In the genomic region with DNA sequence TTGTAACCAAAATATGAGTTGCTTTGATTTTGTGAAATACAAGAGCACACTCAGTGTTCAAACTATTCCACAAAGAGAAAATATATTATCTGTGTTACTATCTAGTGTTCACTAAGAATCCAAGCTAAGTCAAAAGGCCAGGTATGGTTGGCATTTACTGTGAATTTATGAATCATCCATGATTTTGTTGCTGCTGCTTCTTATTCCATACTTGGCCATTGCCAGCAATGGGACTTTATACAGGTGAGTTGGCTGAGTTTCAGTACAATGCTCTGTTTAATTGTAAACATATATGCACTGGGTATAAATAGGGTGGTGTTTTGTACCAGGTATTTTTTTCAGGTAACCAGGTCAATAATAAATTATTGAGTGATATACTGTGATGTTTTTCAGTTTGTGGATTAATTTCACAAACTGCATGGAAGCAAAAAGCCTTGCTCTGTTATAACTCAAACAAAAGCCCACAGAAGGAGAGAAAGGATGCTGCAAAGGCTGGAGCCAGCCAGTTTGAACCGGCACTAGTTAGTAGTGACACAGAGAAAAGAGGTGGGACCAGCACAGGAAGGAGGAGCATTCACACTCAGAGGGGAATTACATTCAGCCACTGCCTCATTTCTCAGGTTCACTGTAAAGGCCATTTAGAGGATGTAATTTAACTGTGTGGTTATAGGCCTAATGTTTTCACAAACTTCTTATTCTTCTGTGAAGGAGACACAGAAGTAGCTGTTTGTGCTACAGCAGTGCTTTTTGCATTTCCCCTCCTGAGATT, we compare ENCODE assay signal across 8 cellular contexts.
DNase-seq lines count a peak whose midpoint lies in the region; ATAC-seq and TF ChIP-seq lines count a peak whose summit lies in the region.

No MANE protein-coding gene starts in this region.

- TF ChIP-seq EP300 in suprapubic skin (IDR thresholded peaks at IDR 0.05), result no peak

- peak overlapping the region; percentile 15 for H3K4me3 Mint-ChIP-seq in activated CD8-positive, alpha-beta T cell treated with anti-CD3 and anti-CD28 coated beads for 36 hours

- intact Hi-C loops in activated CD8-positive, alpha-beta T cell treated with anti-CD3 and anti-CD28 coated beads for 36 hours (cut with micrococcal nuclease), result loop anchor here (5.0 kb wide), 1 partner anchor 222 kb away; no protein-coding TSS in a partner anchor

- H3K9me3 ChIP-seq in HEK293 (ENCODE audit: control insufficient read depth, insufficient read depth, low read depth, low read length) (no peaks in the 10 kb centered on the region), iPS DF 6.9 (ENCODE audit: control insufficient read depth, insufficient read depth, low read length) (no peaks in the 10 kb centered on the region), suprapubic skin (no peaks in the 10 kb centered on the region)

- no peak for TF ChIP-seq CTCF in HEK293 (tag by site-specific recombination; IDR thresholded peaks at IDR 0.05)
- no peak for TF ChIP-seq CTCF in activated CD8-positive, alpha-beta T cell treated with anti-CD3 and anti-CD28 coated beads for 36 hours (IDR thresholded peaks at IDR 0.05)
- TF ChIP-seq CTCF in suprapubic skin (IDR thresholded peaks at IDR 0.05), result no peak

- H3K4me1 ChIP-seq in HEK293 (ENCODE audit: control insufficient read depth, insufficient read depth, low read length) (peaks cover 15% of the 10 kb centered on the region), iPS DF 6.9 (ENCODE audit: control insufficient read depth, insufficient read depth, low read length) (peaks cover 1% of the 10 kb centered on the region; the same call in 1 of the 2 replicates), suprapubic skin (peaks cover 14% of the 10 kb centered on the region)

- no peak overlapping the region; the same call in 1 of the 2 replicates for H3K27ac ChIP-seq in HEK293 (ENCODE audit: extremely low read depth, low read depth, low read length)
- H3K27ac ChIP-seq in iPS DF 6.9 (ENCODE audit: low read length), result no peak overlapping the region
- no peak overlapping the region for H3K27ac ChIP-seq in suprapubic skin

- peaks cover 26% of the 10 kb centered on the region for H3K4me1 Mint-ChIP-seq in activated CD8-positive, alpha-beta T cell treated with anti-CD3 and anti-CD28 coated beads for 36 hours (ENCODE audit: low read depth)

- no peaks in the 10 kb centered on the region for H3K27me3 ChIP-seq in iPS DF 6.9 (ENCODE audit: control insufficient read depth, insufficient read depth, low read length)
- H3K27me3 ChIP-seq in suprapubic skin, result no peaks in the 10 kb centered on the region

- DNase-seq in NCI-H82 (lab: John Stamatoyannopoulos, UW), result peak; percentile 51
- DNase-seq in NCI-H82 treated with DMSO at 0.1 percent for 48 hours (lab: John Stamatoyannopoulos, UW; ENCODE audit: unreplicated experiment), result no peak
- DNase-seq in NCI-H1092 treated with DMSO at 0.1 percent for 48 hours (lab: John Stamatoyannopoulos, UW), result peak; percentile 42
- DNase-seq in activated CD8-positive, alpha-beta T cell treated with anti-CD3 and anti-CD28 coated beads for 36 hours, result peak; percentile 87
- DNase-seq in iPS DF 6.9 (ENCODE audit: low read depth, low spot score), result peak; percentile 27
- DNase-seq in stimulated activated CD4-positive, alpha-beta T cell treated with anti-CD3 and anti-CD28 coated beads, Interleukin-4, amount 100 ng/mL, for 4 hours, result peak; percentile 3 to 4
- no peak for DNase-seq in suprapubic skin (ENCODE audit: low spot score in 2 of 2)

- CTCF ChIA-PET in HEK293 (lab: Yijun Ruan, JAX), result interaction anchor here (0.6 to 3.8 kb wide), 3 partner anchors 8 to 447 kb away, joined by 4 to 22 read pairs (median 4); no protein-coding TSS in a partner anchor
- CTCF ChIA-PET in activated CD8-positive, alpha-beta T cell treated with anti-CD3 and anti-CD28 coated beads for 36 hours (lab: Charles Lee), result interaction anchor here (1.8 to 5.1 kb wide), 2 partner anchors 8 to 444 kb away, joined by 5 to 30 read pairs; no protein-coding TSS in a partner anchor

- H3K36me3 Mint-ChIP-seq in activated CD8-positive, alpha-beta T cell treated with anti-CD3 and anti-CD28 coated beads for 36 hours (ENCODE audit: low read depth), result no peaks in the 10 kb centered on the region

- no peaks in the 10 kb centered on the region for H3K9me3 Mint-ChIP-seq in activated CD8-positive, alpha-beta T cell treated with anti-CD3 and anti-CD28 coated beads for 36 hours

- H3K4me3 ChIP-seq in HEK293 (ENCODE audit: low read depth, low read length) (no peak overlapping the region), iPS DF 6.9 (ENCODE audit: low read length) (no peak overlapping the region), suprapubic skin (no peak overlapping the region)

- TF ChIP-seq POLR2A in suprapubic skin (IDR thresholded peaks at IDR 0.05), result no peak

- peak overlapping the region; percentile 78 for H3K27ac Mint-ChIP-seq in activated CD8-positive, alpha-beta T cell treated with anti-CD3 and anti-CD28 coated beads for 36 hours

- no CpG with 5 or more reads among the region's 1 CpG for WGBS in iPS DF 6.9 (ENCODE audit: insufficient coverage, insufficient read length)
- 6% methylated on average over 1 of the region's 1 CpG for WGBS in suprapubic skin

- peak; percentile 100 for ATAC-seq in activated CD8-positive, alpha-beta T cell treated with anti-CD3 and anti-CD28 coated beads for 36 hours

- no peaks in the 10 kb centered on the region for H3K27me3 Mint-ChIP-seq in activated CD8-positive, alpha-beta T cell treated with anti-CD3 and anti-CD28 coated beads for 36 hours

- POLR2A ChIA-PET in HEK293 (lab: Yijun Ruan, JAX), result interaction anchor here (1.0 to 1.4 kb wide), 3 partner anchors 43 to 443 kb away, joined by 3 to 7 read pairs (median 4); a partner anchor contains a TSS
- POLR2A ChIA-PET in activated CD8-positive, alpha-beta T cell treated with anti-CD3 and anti-CD28 coated beads for 36 hours (lab: Charles Lee), result no interaction called here

- H3K36me3 ChIP-seq in HEK293 (ENCODE audit: control insufficient read depth in 2 of 2, insufficient read depth in 1 of 2, low read length in 2 of 2) (no peaks in the 10 kb centered on the region), iPS DF 6.9 (ENCODE audit: control insufficient read depth, insufficient read depth, low read length) (no peaks in the 10 kb centered on the region), suprapubic skin (no peaks in the 10 kb centered on the region)

TF ChIP-seq in HEK293, 187 proteins besides CTCF, POLR2A, EP300 and RAD21 (continues in another document):
- peak; percentile 73 for TF ChIP-seq OSR2 (tag by site-specific recombination; IDR thresholded peaks at IDR 0.05)
- TF ChIP-seq, protein P1, sequence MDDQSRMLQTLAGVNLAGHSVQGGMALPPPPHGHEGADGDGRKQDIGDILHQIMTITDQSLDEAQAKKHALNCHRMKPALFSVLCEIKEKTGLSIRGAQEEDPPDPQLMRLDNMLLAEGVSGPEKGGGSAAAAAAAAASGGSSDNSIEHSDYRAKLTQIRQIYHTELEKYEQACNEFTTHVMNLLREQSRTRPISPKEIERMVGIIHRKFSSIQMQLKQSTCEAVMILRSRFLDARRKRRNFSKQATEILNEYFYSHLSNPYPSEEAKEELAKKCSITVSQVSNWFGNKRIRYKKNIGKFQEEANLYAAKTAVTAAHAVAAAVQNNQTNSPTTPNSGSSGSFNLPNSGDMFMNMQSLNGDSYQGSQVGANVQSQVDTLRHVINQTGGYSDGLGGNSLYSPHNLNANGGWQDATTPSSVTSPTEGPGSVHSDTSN (CRISPR knock-in tag; IDR thresholded peaks at IDR 0.05), result no peak
- peak; percentile 47; the same call in 1 of the 2 replicates for TF ChIP-seq ZNF701 (tag by site-specific recombination; IDR thresholded peaks at IDR 0.05)
- TF ChIP-seq HOXD13 (CRISPR knock-in tag; IDR thresholded peaks at IDR 0.05; ENCODE audit: borderline replicate concordance), result no peak
- peak; percentile 51; the same call in 1 of the 2 replicates for TF ChIP-seq MZF1 (tag by site-specific recombination; IDR thresholded peaks at IDR 0.05; ENCODE audit: borderline replicate concordance)
- peak; percentile 63 for TF ChIP-seq ZFP69B (tag by site-specific recombination; IDR thresholded peaks at IDR 0.05)
- 0 out of 2 replicates have a peak, but pooled peaks have one; percentile 12 for TF ChIP-seq SP3 (tag by site-specific recombination; IDR thresholded peaks at IDR 0.05)
- TF ChIP-seq, protein P2, sequence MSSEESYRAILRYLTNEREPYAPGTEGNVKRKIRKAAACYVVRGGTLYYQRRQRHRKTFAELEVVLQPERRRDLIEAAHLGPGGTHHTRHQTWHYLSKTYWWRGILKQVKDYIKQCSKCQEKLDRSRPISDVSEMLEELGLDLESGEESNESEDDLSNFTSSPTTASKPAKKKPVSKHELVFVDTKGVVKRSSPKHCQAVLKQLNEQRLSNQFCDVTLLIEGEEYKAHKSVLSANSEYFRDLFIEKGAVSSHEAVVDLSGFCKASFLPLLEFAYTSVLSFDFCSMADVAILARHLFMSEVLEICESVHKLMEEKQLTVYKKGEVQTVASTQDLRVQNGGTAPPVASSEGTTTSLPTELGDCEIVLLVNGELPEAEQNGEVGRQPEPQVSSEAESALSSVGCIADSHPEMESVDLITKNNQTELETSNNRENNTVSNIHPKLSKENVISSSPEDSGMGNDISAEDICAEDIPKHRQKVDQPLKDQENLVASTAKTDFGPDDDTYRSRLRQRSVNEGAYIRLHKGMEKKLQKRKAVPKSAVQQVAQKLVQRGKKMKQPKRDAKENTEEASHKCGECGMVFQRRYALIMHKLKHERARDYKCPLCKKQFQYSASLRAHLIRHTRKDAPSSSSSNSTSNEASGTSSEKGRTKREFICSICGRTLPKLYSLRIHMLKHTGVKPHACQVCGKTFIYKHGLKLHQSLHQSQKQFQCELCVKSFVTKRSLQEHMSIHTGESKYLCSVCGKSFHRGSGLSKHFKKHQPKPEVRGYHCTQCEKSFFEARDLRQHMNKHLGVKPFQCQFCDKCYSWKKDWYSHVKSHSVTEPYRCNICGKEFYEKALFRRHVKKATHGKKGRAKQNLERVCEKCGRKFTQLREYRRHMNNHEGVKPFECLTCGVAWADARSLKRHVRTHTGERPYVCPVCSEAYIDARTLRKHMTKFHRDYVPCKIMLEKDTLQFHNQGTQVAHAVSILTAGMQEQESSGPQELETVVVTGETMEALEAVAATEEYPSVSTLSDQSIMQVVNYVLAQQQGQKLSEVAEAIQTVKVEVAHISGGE (tag by site-specific recombination; conservative IDR thresholded peaks at IDR 0.05; ENCODE audit: low read depth), result peak; percentile 63; the same call in 1 of the 2 replicates
- 0 out of 2 replicates have a peak, but pooled peaks have one; percentile 18 for TF ChIP-seq ZNF561 (tag by site-specific recombination; IDR thresholded peaks at IDR 0.05; ENCODE audit: borderline replicate concordance)

Comparison
In these comparisons a context has a peak if more than half of its experiments do, and no peak if none do; other contexts are left out.
1. DNase-seq: peak in NCI-H82 (single experiment), NCI-H1092 treated with DMSO at 0.1 percent for 48 hours (single experiment), activated CD8-positive, alpha-beta T cell treated with anti-CD3 and anti-CD28 coated beads for 36 hours (single experiment), iPS DF 6.9 (single experiment) and stimulated activated CD4-positive, alpha-beta T cell treated with anti-CD3 and anti-CD28 coated beads, Interleukin-4, amount 100 ng/mL, for 4 hours (2 of 2); none in NCI-H82 treated with DMSO at 0.1 percent for 48 hours (single experiment) and suprapubic skin (0 of 2).